Comparison of ENCODE assay signal across 25 cellular contexts in the genomic region with DNA sequence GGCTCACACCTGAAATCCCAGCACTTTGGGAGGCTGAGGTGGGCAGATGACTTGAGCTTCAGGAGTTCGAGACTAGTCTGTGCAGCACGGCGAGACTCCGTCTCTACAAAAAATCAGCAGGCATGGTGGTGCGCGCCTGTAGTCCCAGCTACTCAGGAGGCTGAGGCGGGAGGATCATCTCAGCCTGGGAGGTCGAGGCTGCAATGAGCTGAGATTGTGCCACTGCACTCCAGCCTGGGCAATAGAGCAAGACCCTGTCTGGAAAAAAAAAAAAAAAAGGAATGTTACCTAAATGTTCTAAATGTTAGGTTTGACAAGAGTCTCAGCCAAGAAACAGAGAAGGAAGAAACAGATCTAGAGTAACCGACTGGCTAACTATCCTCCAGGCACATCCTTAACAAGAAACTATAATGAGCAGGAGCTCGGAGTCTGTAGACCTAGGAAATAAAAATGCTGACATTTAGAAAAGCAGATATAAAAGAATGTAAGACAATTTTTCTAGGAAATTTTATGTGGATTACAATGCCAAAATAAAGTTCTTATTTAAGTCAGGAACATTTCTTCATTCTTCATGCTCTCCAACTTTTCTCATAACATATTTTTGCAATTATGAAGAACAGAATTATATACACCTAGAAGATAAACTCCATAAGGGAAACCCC.
"Had no signal": no experiment of that assay in that cellular context is flagged by ENCODE, and none has a peak within 500 bp of the region (broad histone marks: within the 10 kb centered on the region; RNA-seq: fewer than 3 reads in every experiment).

No MANE protein-coding gene starts in this region.

- FAIRE-seq: pancreas had no signal

- H3K4me2 ChIP-seq: hepatocyte had no signal

- H3K36me3 ChIP-seq: left ventricle myocardium inferior, pancreas, right atrium auricular region, stomach, thyroid gland, transverse colon, upper lobe of left lung, vagina had no signal

- H3K27me3 ChIP-seq: right atrium auricular region, testis, thyroid gland, upper lobe of left lung, vagina had no signal

- H3K4me3 ChIP-seq: hepatocyte, left ventricle myocardium inferior, lung, mucosa of descending colon, pancreas, right atrium auricular region, skin epidermis, stomach, testis, thyroid gland, transverse colon, upper lobe of left lung, vagina had no signal

- H3K27ac ChIP-seq: hepatocyte, left ventricle myocardium inferior, pancreas, right atrium auricular region, skin epidermis, stomach, testis, thyroid gland, transverse colon, upper lobe of left lung, vagina had no signal

- H3K79me2 ChIP-seq: hepatocyte had no signal

- H3K4me1 ChIP-seq: left ventricle myocardium inferior, pancreas, right atrium auricular region, testis, thyroid gland, transverse colon, vagina had no signal

- H3K36me3 Mint-ChIP-seq: natural killer cell treated with Interleukin-12 subunit alpha and Interleukin-12 subunit beta and Interleukin-15 and Interleukin-18, amount 100 ng/mL, for 72 hours had no signal

- ATAC-seq: mucosa of descending colon; naive thymus-derived CD4-positive, alpha-beta T cell; natural killer cell treated with Interleukin-12 subunit alpha and Interleukin-12 subunit beta and Interleukin-15 and Interleukin-18, amount 100 ng/mL, for 72 hours; pancreas; sciatic nerve; stimulated activated naive B cell treated with anti-CD40 and anti-IgM and Interleukin-4, amounts not matched to agents 10 μg/mL and 1 μg/mL and 100 μg/mL, for 72 hours; stimulated activated naive CD8-positive, alpha-beta T cell treated with anti-CD3 and anti-CD28 coated beads, Interleukin-15, Interleukin-2, amounts not matched to agents 100 U/mL and 50 U/mL, for 24 hours had no signal

- DNase-seq: islet precursor cell; left ventricle myocardium inferior; midbrain; mucosa of descending colon; naive thymus-derived CD4-positive, alpha-beta T cell; nucleus accumbens; pancreas; stimulated activated CD4-positive, alpha-beta T cell treated with anti-CD3 and anti-CD28 coated beads, Interleukin-12 subunit alpha, Interleukin-12 subunit beta, amount 100 ng/mL, for 4 hours; stimulated activated CD4-positive, alpha-beta T cell treated with anti-CD3 and anti-CD28 coated beads, Interleukin-15, amount 100 ng/mL, for 24 hours; stimulated activated CD4-positive, alpha-beta T cell treated with anti-CD3 and anti-CD28 coated beads, Interleukin-2, amount 100 ng/mL, for 24 hours; stimulated activated CD4-positive, alpha-beta T cell treated with anti-CD3 and anti-CD28 coated beads, Interleukin-4, amount 100 ng/mL, for 1 hour; stimulated activated naive B cell treated with anti-CD40 and anti-IgM and Interleukin-4, amounts not matched to agents 10 μg/mL and 1 μg/mL and 100 μg/mL, for 72 hours; stimulated activated naive CD8-positive, alpha-beta T cell treated with anti-CD3 and anti-CD28 coated beads, Interleukin-15, Interleukin-2, amounts not matched to agents 100 U/mL and 50 U/mL, for 24 hours; stomach; testis; thyroid gland; transverse colon; upper lobe of left lung had no signal

- H3K9me3 ChIP-seq: mucosa of descending colon, pancreas, testis, thyroid gland, transverse colon, upper lobe of left lung, vagina had no signal

- H3K27ac Mint-ChIP-seq: naive thymus-derived CD4-positive, alpha-beta T cell; natural killer cell treated with Interleukin-12 subunit alpha and Interleukin-12 subunit beta and Interleukin-15 and Interleukin-18, amount 100 ng/mL, for 72 hours; stimulated activated naive B cell treated with anti-CD40 and anti-IgM and Interleukin-4, amounts not matched to agents 10 μg/mL and 1 μg/mL and 100 μg/mL, for 72 hours had no signal

- H3K4me3 Mint-ChIP-seq: naive thymus-derived CD4-positive, alpha-beta T cell; natural killer cell treated with Interleukin-12 subunit alpha and Interleukin-12 subunit beta and Interleukin-15 and Interleukin-18, amount 100 ng/mL, for 72 hours; stimulated activated naive B cell treated with anti-CD40 and anti-IgM and Interleukin-4, amounts not matched to agents 10 μg/mL and 1 μg/mL and 100 μg/mL, for 72 hours had no signal

- H2AFZ ChIP-seq: hepatocyte had no signal
